23 cellular contexts compared by ENCODE assay signal in genomic region chr9:27433599-27434325, GRCh38.
DNase-seq lines count a peak whose midpoint lies in the region; ATAC-seq, FAIRE-seq and TF ChIP-seq lines count a peak whose summit lies in the region.
"Had no signal": no experiment of that assay in that cellular context is flagged by ENCODE, and none has a peak within 500 bp of the region (broad histone marks: within the 10 kb centered on the region; RNA-seq: fewer than 3 reads in every experiment).

No MANE protein-coding gene starts in this region.

- H3K9me3 ChIP-seq in kidney (ENCODE audit: control insufficient read depth in 1 of 2, low read length in 2 of 2) = no peaks in the 10 kb centered on the region
- H3K9me3 ChIP-seq: psoas muscle had no signal

- BruUV-seq in Calu3 (replicated peaks; lab: Mats Ljungman, UMichigan) = no TSS peak

- H3K27ac ChIP-seq in layer of hippocampus (ENCODE audit: low read depth, low read length) (peak overlapping the region; percentile 52), kidney (ENCODE audit: low read depth in 2 of 2, low read length in 2 of 2) (peak overlapping the region in 1 of 2 donors; percentile 33)
- H3K27ac ChIP-seq: C4-2B, KMS-11, psoas muscle, WERI-Rb-1 had no signal

- intact Hi-C loops in Calu3 (cut with micrococcal nuclease; ENCODE audit: unreplicated experiment) = no loop called here
- intact Hi-C loops in kidney (cut with DNase I) = no loop called here

- peaks cover 11 to 35% of the 10 kb centered on the region in 2 donors for H3K4me1 ChIP-seq in kidney (ENCODE audit: control insufficient read depth in 1 of 2, insufficient read depth in 1 of 2, low read depth in 1 of 2, low read length in 2 of 2)

- no peaks in the 10 kb centered on the region for H3K36me3 ChIP-seq in kidney (ENCODE audit: control insufficient read depth in 1 of 2, insufficient read depth in 2 of 2, low read length in 2 of 2)
- H3K36me3 ChIP-seq: WERI-Rb-1 had no signal

- H3K9ac ChIP-seq in kidney (ENCODE audit: low read length in 2 of 2) = no peak overlapping the region
- H3K9ac ChIP-seq: KMS-11 had no signal

- CTCF ChIA-PET in Calu3 (lab: Charles Lee) (no interaction called here), WTC11 (lab: Charles Lee) (no interaction called here)

- H3K4me1 Mint-ChIP-seq in Calu3 (ENCODE audit: low read depth, unreplicated experiment) (peaks cover 67% of the 10 kb centered on the region), WTC11 (peaks cover 69% of the 10 kb centered on the region)

- no peak for FAIRE-seq in kidney (lab: Jason Lieb, UNC)
- FAIRE-seq: RCC 7860 had no signal

- DNase-seq in Calu3 = no peak
- no peak for DNase-seq in WTC11 (ENCODE audit: low spot score)
- DNase-seq in renal cortical epithelial cell (ENCODE audit: low read depth) = peak; percentile 18
- no peak for DNase-seq in kidney
- DNase-seq in omental fat pad (ENCODE audit: low spot score) = no peak
- no peak for DNase-seq in GM19238 (ENCODE audit: insufficient read length, low spot score)
- DNase-seq: activated CD4-positive, alpha-beta T cell treated with anti-CD3 and anti-CD28 coated beads, Interleukin-2, amount 50 U/mL, for 4 hours; activated CD8-positive, alpha-beta memory T cell treated with anti-CD3 and anti-CD28 coated beads, Interleukin-2, amount 50 U/mL, for 48 hours; activated gamma-delta T cell; islet precursor cell; natural killer cell; NCI-H2029; NCI-H510A; NK-92 treated with Interleukin-12 subunit alpha and Interleukin-12 subunit beta, amount 100 ng/mL, for 24 hours; psoas muscle; WERI-Rb-1 had no signal

- peak overlapping the region; percentile 3 for H3K27ac Mint-ChIP-seq in Calu3 (ENCODE audit: unreplicated experiment)
- H3K27ac Mint-ChIP-seq in WTC11 = peak overlapping the region; percentile 11; the same call in 1 of the 2 replicates
- H3K27ac Mint-ChIP-seq: memory B cell; natural killer cell; T-helper 2 cell treated with Interferon-gamma antibody and Interleukin-4, amounts not matched to agents 5 μg/mL and 100 μg/mL, for 36 hours had no signal

- TF ChIP-seq CTCF in Calu3 (IDR thresholded peaks at IDR 0.05; ENCODE audit: unreplicated experiment) = no peak
- TF ChIP-seq CTCF in WTC11 (IDR thresholded peaks at IDR 0.05) = no peak
- no peak for TF ChIP-seq CTCF in kidney (IDR thresholded peaks at IDR 0.05; ENCODE audit: borderline replicate concordance, extremely low read depth, insufficient read depth)
- no peak for TF ChIP-seq CTCF in omental fat pad (IDR thresholded peaks at IDR 0.05)

- no peaks in the 10 kb centered on the region for H3K27me3 ChIP-seq in layer of hippocampus (ENCODE audit: control insufficient read depth, insufficient read depth, low read length)

- H3K4me3 ChIP-seq in kidney (ENCODE audit: low read length in 2 of 2) = no peak overlapping the region
- H3K4me3 ChIP-seq: psoas muscle had no signal

- no peaks in the 10 kb centered on the region for H3K36me3 Mint-ChIP-seq in Calu3 (ENCODE audit: insufficient read depth, unreplicated experiment)
- H3K36me3 Mint-ChIP-seq in WTC11 = no peaks in the 10 kb centered on the region
- H3K36me3 Mint-ChIP-seq: natural killer cell had no signal

- H3K4me3 Mint-ChIP-seq in Calu3 (ENCODE audit: low read depth, unreplicated experiment) (no peak overlapping the region), WTC11 (no peak overlapping the region)
- H3K4me3 Mint-ChIP-seq: memory B cell; natural killer cell; T-helper 2 cell treated with Interferon-gamma antibody and Interleukin-4, amounts not matched to agents 5 μg/mL and 100 μg/mL, for 36 hours had no signal

- no peaks in the 10 kb centered on the region for H3K27me3 Mint-ChIP-seq in Calu3 (ENCODE audit: unreplicated experiment)
- no peaks in the 10 kb centered on the region for H3K27me3 Mint-ChIP-seq in WTC11 (ENCODE audit: low read depth)
- H3K27me3 Mint-ChIP-seq: memory B cell had no signal

- H3K9me3 Mint-ChIP-seq in Calu3 (ENCODE audit: low read depth, unreplicated experiment) = no peaks in the 10 kb centered on the region
- H3K9me3 Mint-ChIP-seq in WTC11 = no peaks in the 10 kb centered on the region
- H3K9me3 Mint-ChIP-seq: T-helper 2 cell treated with Interferon-gamma antibody and Interleukin-4, amounts not matched to agents 5 μg/mL and 100 μg/mL, for 36 hours had no signal

- ATAC-seq in WTC11 (peak; percentile 62), HG03196 (IDR thresholded peaks at IDR 0.05; ENCODE audit: unreplicated experiment) (no peak), omental fat pad (ENCODE audit: low FRiP score) (no peak)
- ATAC-seq: natural killer cell, psoas muscle had no signal

- POLR2A ChIA-PET in WTC11 (lab: Charles Lee) = interaction anchor here (1.1 kb wide), 1 partner anchor 37 kb away, joined by 3 read pairs; no protein-coding TSS in a partner anchor

TF ChIP-seq in WTC11, 78 proteins besides CTCF, POLR2A, EP300 and RAD21:
- TF ChIP-seq ZNF281 (CRISPR knock-in tag; IDR thresholded peaks at IDR 0.05) = no peak
- TF ChIP-seq STAT6 (CRISPR knock-in tag; conservative IDR thresholded peaks at IDR 0.05; ENCODE audit: low read depth) = no peak
- no peak for TF ChIP-seq ZNF423 (CRISPR knock-in tag; IDR thresholded peaks at IDR 0.05)
- TF ChIP-seq NR1H2 (CRISPR knock-in tag; IDR thresholded peaks at IDR 0.05) = no peak
- no peak for TF ChIP-seq MYBL2 (CRISPR knock-in tag; IDR thresholded peaks at IDR 0.05)
- TF ChIP-seq HMGA2 (CRISPR knock-in tag; IDR thresholded peaks at IDR 0.05) = no peak
- no peak for TF ChIP-seq SMAD4 (CRISPR knock-in tag; IDR thresholded peaks at IDR 0.05)
- no peak for TF ChIP-seq CREM (CRISPR knock-in tag; IDR thresholded peaks at IDR 0.05)
- TF ChIP-seq FOXK1 (CRISPR knock-in tag; IDR thresholded peaks at IDR 0.05) = no peak
